ENCODE assay signal across 23 cellular contexts in genomic region chr12:109892165-109892715, GRCh38. TPM values are rescaled to one million over a fixed set of nuclear protein-coding genes. Genes with fewer than 3 reads are reported as not detected.
DNase-seq lines count a peak whose midpoint lies in the region; ATAC-seq and TF ChIP-seq lines count a peak whose summit lies in the region.
"Had no signal": no experiment of that assay in that cellular context is flagged by ENCODE, and none has a peak within 500 bp of the region (broad histone marks: within the 10 kb centered on the region; RNA-seq: fewer than 3 reads in every experiment).

No MANE protein-coding gene starts in this region.

- ATAC-seq in stimulated activated memory B cell treated with anti-CD40 and anti-IgM and Interleukin-4, amounts not matched to agents 10 μg/mL and 1 μg/mL and 100 μg/mL, for 72 hours = no peak
- ATAC-seq in HG03039 (IDR thresholded peaks at IDR 0.05; ENCODE audit: unreplicated experiment) = no peak
- ATAC-seq: activated CD4-positive, alpha-beta T cell treated with anti-CD3 and anti-CD28 coated beads for 36 hours; left colon; right cardiac atrium had no signal

- peaks cover 15% of the 10 kb centered on the region for H3K4me1 ChIP-seq in MM.1S (ENCODE audit: low read length)
- H3K4me1 ChIP-seq in esophagus squamous epithelium = peaks cover 28 to 74% (median 29%) of the 10 kb centered on the region in 3 donors
- no peaks in the 10 kb centered on the region for H3K4me1 ChIP-seq in hepatocyte (ENCODE audit: insufficient read depth)
- H3K4me1 ChIP-seq: colonic mucosa, HAP-1 had no signal

- no peak for DNase-seq in activated naive CD4-positive, alpha-beta T cell (lab: John Stamatoyannopoulos, UW)
- no peak for DNase-seq in MM.1S
- DNase-seq in esophagus squamous epithelium (lab: John Stamatoyannopoulos, UW) = no peak
- no peak for DNase-seq in NCI-H146 (lab: John Stamatoyannopoulos, UW)
- no peak for DNase-seq in hepatocyte (ENCODE audit: low spot score)
- DNase-seq: activated effector memory CD4-positive, alpha-beta T cell treated with Interleukin-2 at 50 U/mL for 16 hours; C1 segment of cervical spinal cord; colonic mucosa; DMS 273 treated with DMSO at 0.1 percent for 48 hours; left colon; naive thymus-derived CD4-positive, alpha-beta T cell; NCI-H1092; NCI-H2029; NCI-H82; right cardiac atrium; SHP77 had no signal

- peak overlapping the region; percentile 37 for H3K9ac ChIP-seq in MM.1S (ENCODE audit: low read length)
- H3K9ac ChIP-seq: parathyroid adenoma had no signal

- no peaks in the 10 kb centered on the region for H3K36me3 Mint-ChIP-seq in activated naive CD4-positive, alpha-beta T cell treated with anti-CD3 and anti-CD28 coated beads, Interleukin-2, amount 50 U/mL, for 24 hours
- no peaks in the 10 kb centered on the region for H3K36me3 Mint-ChIP-seq in stimulated activated memory B cell treated with anti-CD40 and anti-IgM and Interleukin-4, amounts not matched to agents 10 μg/mL and 1 μg/mL and 100 μg/mL, for 72 hours
- H3K36me3 Mint-ChIP-seq: T-cell had no signal

- H2AFZ ChIP-seq in MM.1S (ENCODE audit: low read length) = no peak overlapping the region
- no peak overlapping the region for H2AFZ ChIP-seq in hepatocyte
- H2AFZ ChIP-seq: parathyroid adenoma had no signal

- intact Hi-C loops in esophagus squamous epithelium (cut with DNase I) = no loop called here

- H3K36me3 ChIP-seq in MM.1S (replicated peaks; ENCODE audit: insufficient read depth, low read length) (no peaks in the 10 kb centered on the region), esophagus squamous epithelium (no peaks in the 10 kb centered on the region), hepatocyte (replicated peaks; ENCODE audit: insufficient read depth, low read depth) (no peaks in the 10 kb centered on the region)
- H3K36me3 ChIP-seq: colonic mucosa, HAP-1 had no signal

- H3K27me3 ChIP-seq in MM.1S (replicated peaks; ENCODE audit: insufficient read depth, low read length) (no peaks in the 10 kb centered on the region), esophagus squamous epithelium (no peaks in the 10 kb centered on the region), hepatocyte (peaks cover 4% of the 10 kb centered on the region)
- H3K27me3 ChIP-seq: colonic mucosa had no signal

- peak overlapping the region; percentile 66 for H3K4me2 ChIP-seq in MM.1S (ENCODE audit: low read depth, low read length)
- H3K4me2 ChIP-seq in hepatocyte = no peak overlapping the region

- peaks cover 39% of the 10 kb centered on the region for H3K4me1 Mint-ChIP-seq in activated naive CD4-positive, alpha-beta T cell treated with anti-CD3 and anti-CD28 coated beads, Interleukin-2, amount 50 U/mL, for 24 hours
- H3K4me1 Mint-ChIP-seq in stimulated activated memory B cell treated with anti-CD40 and anti-IgM and Interleukin-4, amounts not matched to agents 10 μg/mL and 1 μg/mL and 100 μg/mL, for 72 hours = peaks cover 45% of the 10 kb centered on the region

- H4K20me1 ChIP-seq in MM.1S (ENCODE audit: insufficient read depth, low read length) = no peaks in the 10 kb centered on the region
- no peaks in the 10 kb centered on the region for H4K20me1 ChIP-seq in hepatocyte (ENCODE audit: insufficient read depth, poor library complexity, severe bottlenecking)

- H3K9me3 Mint-ChIP-seq in activated naive CD4-positive, alpha-beta T cell treated with anti-CD3 and anti-CD28 coated beads, Interleukin-2, amount 50 U/mL, for 24 hours = no peaks in the 10 kb centered on the region
- no peaks in the 10 kb centered on the region for H3K9me3 Mint-ChIP-seq in stimulated activated memory B cell treated with anti-CD40 and anti-IgM and Interleukin-4, amounts not matched to agents 10 μg/mL and 1 μg/mL and 100 μg/mL, for 72 hours
- H3K9me3 Mint-ChIP-seq: naive thymus-derived CD4-positive, alpha-beta T cell; T-cell had no signal

- peak overlapping the region; percentile 35 for H3K27ac Mint-ChIP-seq in activated naive CD4-positive, alpha-beta T cell treated with anti-CD3 and anti-CD28 coated beads, Interleukin-2, amount 50 U/mL, for 24 hours
- H3K27ac Mint-ChIP-seq in stimulated activated memory B cell treated with anti-CD40 and anti-IgM and Interleukin-4, amounts not matched to agents 10 μg/mL and 1 μg/mL and 100 μg/mL, for 72 hours = peak overlapping the region; percentile 9
- H3K27ac Mint-ChIP-seq: activated CD4-positive, alpha-beta T cell treated with anti-CD3 and anti-CD28 coated beads for 36 hours had no signal

- peaks cover 16% of the 10 kb centered on the region for H3F3A ChIP-seq in MM.1S (ENCODE audit: insufficient read depth, low read length)

- H3K27me3 Mint-ChIP-seq in activated naive CD4-positive, alpha-beta T cell treated with anti-CD3 and anti-CD28 coated beads, Interleukin-2, amount 50 U/mL, for 24 hours = no peaks in the 10 kb centered on the region
- H3K27me3 Mint-ChIP-seq in stimulated activated memory B cell treated with anti-CD40 and anti-IgM and Interleukin-4, amounts not matched to agents 10 μg/mL and 1 μg/mL and 100 μg/mL, for 72 hours = no peaks in the 10 kb centered on the region
- H3K27me3 Mint-ChIP-seq: activated CD4-positive, alpha-beta T cell treated with anti-CD3 and anti-CD28 coated beads for 36 hours; naive thymus-derived CD4-positive, alpha-beta T cell; T-cell had no signal

- H3K79me2 ChIP-seq in MM.1S (ENCODE audit: low read length) (no peaks in the 10 kb centered on the region), hepatocyte (no peaks in the 10 kb centered on the region)
- H3K79me2 ChIP-seq: parathyroid adenoma had no signal

- H3K9me2 ChIP-seq in MM.1S (replicated peaks; ENCODE audit: insufficient read depth, low read length) (no peaks in the 10 kb centered on the region), hepatocyte (replicated peaks; ENCODE audit: insufficient read depth) (no peaks in the 10 kb centered on the region)

- TF ChIP-seq POLR2A in esophagus squamous epithelium (IDR thresholded peaks at IDR 0.05) = no peak

- H3K4me3 ChIP-seq in MM.1S (ENCODE audit: low read length) (0 out of 2 replicates have a peak overlapping the region, but pooled peaks have one; percentile 10), esophagus squamous epithelium (no peak overlapping the region), hepatocyte (no peak overlapping the region)
- H3K4me3 ChIP-seq: colonic mucosa, HAP-1 had no signal

- TF ChIP-seq CTCF in MM.1S (IDR thresholded peaks at IDR 0.05; ENCODE audit: low read length) = no peak
- TF ChIP-seq CTCF in esophagus squamous epithelium (IDR thresholded peaks at IDR 0.05) = no peak
- TF ChIP-seq CTCF in hepatocyte (IDR thresholded peaks at IDR 0.05; ENCODE audit: poor library complexity) = no peak

- H3K27ac ChIP-seq in MM.1S (ENCODE audit: low read length) = peak overlapping the region; percentile 91
- peak overlapping the region; percentile 64 to 91 (median 71) for H3K27ac ChIP-seq in esophagus squamous epithelium
- H3K27ac ChIP-seq in hepatocyte = no peak overlapping the region
- H3K27ac ChIP-seq: colonic mucosa had no signal

- no peak overlapping the region for H3K4me3 Mint-ChIP-seq in activated naive CD4-positive, alpha-beta T cell treated with anti-CD3 and anti-CD28 coated beads, Interleukin-2, amount 50 U/mL, for 24 hours
- no peak overlapping the region for H3K4me3 Mint-ChIP-seq in stimulated activated memory B cell treated with anti-CD40 and anti-IgM and Interleukin-4, amounts not matched to agents 10 μg/mL and 1 μg/mL and 100 μg/mL, for 72 hours
- H3K4me3 Mint-ChIP-seq: activated CD4-positive, alpha-beta T cell treated with anti-CD3 and anti-CD28 coated beads for 36 hours had no signal

- WGBS in esophagus squamous epithelium, 2 donors = 100% methylated on average over 1 of the region's 1 CpG; no CpG with 5 or more reads in 1 of the 2 donors
- WGBS in hepatocyte (ENCODE audit: low lambda C conversion rate, missing lambda C conversion rate) = 92% methylated on average over 1 of the region's 1 CpG

- H3K9me3 ChIP-seq in MM.1S (replicated peaks; ENCODE audit: insufficient read depth, low read length) (no peaks in the 10 kb centered on the region), esophagus squamous epithelium (no peaks in the 10 kb centered on the region), hepatocyte (ENCODE audit: low read depth) (no peaks in the 10 kb centered on the region)
- H3K9me3 ChIP-seq: colonic mucosa, HAP-1 had no signal

RNA-seq across cellular contexts. Expression of gene TCHP, which starts 7.8 kb away (rescaled TPM):
- total RNA-seq in esophagus squamous epithelium (10 to 100 TPM; 15.7 to 31.7 (median 20.0) TPM), hepatocyte (7.7 and 8.0 TPM in 2 replicates)
- polyA plus RNA-seq in hepatocyte = 5.5 and 7.9 TPM in 2 replicates

RNA-seq across cellular contexts. Expression of gene GLTP, which starts 11.9 kb away (rescaled TPM):
- 100 to 1,000 TPM; 315 to 901 (median 457) TPM for total RNA-seq in esophagus squamous epithelium
- 24.9 and 28.4 TPM in 2 replicates for total RNA-seq in hepatocyte
- polyA plus RNA-seq in hepatocyte = 25.3 and 33.4 TPM in 2 replicates

RNA-seq across cellular contexts. Expression of gene TRPV4, which starts 59.0 kb away (rescaled TPM):
- 1 to 10 TPM; 2.8 to 7.5 (median 4.8) TPM for total RNA-seq in esophagus squamous epithelium
- total RNA-seq in hepatocyte = 0.88 and 2.3 TPM in 2 replicates
- 2.7 and 4.7 TPM in 2 replicates for polyA plus RNA-seq in hepatocyte
- total RNA-seq: activated CD4-positive, alpha-beta T cell treated with anti-CD3 and anti-CD28 coated beads for 36 hours; T-cell had no signal
- polyA plus RNA-seq: naive thymus-derived CD4-positive, alpha-beta T cell had no signal

Comparison
In these comparisons a context has a peak if more than half of its experiments do, and no peak if none do; other contexts are left out.
1. RNA of gene GLTP, which starts 11.9 kb away (total RNA-seq): 315 to 901 TPM in esophagus squamous epithelium; 24.9 to 28.4 TPM in hepatocyte; every median in the first group is over 10 times any median in the second.